ENCODE assay signal across 25 cellular contexts in the genomic region with DNA sequence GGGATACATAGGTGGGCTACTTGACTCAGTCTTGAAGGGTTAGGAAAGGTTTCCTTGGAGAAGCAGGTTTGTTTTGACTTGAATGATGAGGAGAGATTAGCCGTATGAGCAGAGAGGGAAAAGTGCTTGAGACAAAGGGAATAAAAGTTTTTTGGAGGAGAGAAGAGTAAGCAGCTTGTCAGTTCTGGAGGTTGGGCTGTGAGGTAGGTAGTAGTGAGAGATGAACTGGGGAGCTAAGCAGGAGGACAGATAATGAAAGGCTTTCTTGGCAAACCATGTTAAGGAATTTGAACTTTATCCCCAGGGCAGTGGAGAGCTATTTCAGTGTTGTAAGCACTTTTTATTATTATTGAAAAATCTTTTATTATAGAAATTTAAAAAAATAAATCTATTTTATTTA. TPM values are rescaled to one million over a fixed set of nuclear protein-coding genes. Genes with fewer than 3 reads are reported as not detected.
DNase-seq lines count a peak whose midpoint lies in the region; ATAC-seq and TF ChIP-seq lines count a peak whose summit lies in the region.
"Had no signal": no experiment of that assay in that cellular context is flagged by ENCODE, and none has a peak within 500 bp of the region (broad histone marks: within the 10 kb centered on the region; RNA-seq: fewer than 3 reads in every experiment).

No MANE protein-coding gene starts in this region.

- H3K4me3 ChIP-seq in PC-9 (peak overlapping the region; percentile 80), esophagus squamous epithelium (peak overlapping the region in 1 of 4 donors; percentile 27), gastrocnemius medialis (peak overlapping the region; percentile 79 to 99 (median 94)), dorsolateral prefrontal cortex (no peak overlapping the region)
- H3K4me3 ChIP-seq: HAP-1 had no signal

- CTCF ChIA-PET in PC-9 (lab: Charles Lee): no interaction called here

- H3K27ac ChIP-seq in PC-9: peak overlapping the region; percentile 53
- H3K27ac ChIP-seq in esophagus squamous epithelium: peak overlapping the region in 3 of 4 donors; percentile 19 to 91 (median 29)
- peak overlapping the region; percentile 94 to 99 (median 99) for H3K27ac ChIP-seq in gastrocnemius medialis
- peak overlapping the region in 2 of 59 donors; percentile 1 to 26 for H3K27ac ChIP-seq in dorsolateral prefrontal cortex
- H3K27ac ChIP-seq: C4-2B had no signal

- DNase-seq in Caki2 (ENCODE audit: low read depth): peak; percentile 22
- DNase-seq in PC-9: no peak
- DNase-seq in esophagus squamous epithelium (lab: John Stamatoyannopoulos, UW): no peak
- no peak for DNase-seq in gastrocnemius medialis
- no peak for DNase-seq in activated CD4-positive, alpha-beta T cell treated with anti-CD3 and anti-CD28 coated beads for 4 hours
- DNase-seq in activated gamma-delta T cell (lab: John Stamatoyannopoulos, UW): no peak
- DNase-seq in dorsolateral prefrontal cortex: no peak
- DNase-seq: activated CD4-positive, alpha-beta T cell treated with anti-CD3 and anti-CD28 coated beads for 1 hour; activated naive CD4-positive, alpha-beta T cell treated with anti-CD3 and anti-CD28 coated beads, Interleukin-2, amount 10 ng/mL, durations not matched to agents 7 days and 5 days; activated T-cell treated with anti-CD3 and anti-CD28 coated beads, Interleukin-2, amount 50 U/mL, for 48 hours; anterior cingulate cortex; DMS 273 treated with DMSO at 0.1 percent for 48 hours; effector CD4-positive, alpha-beta T cell; KG1; kidney glomerular epithelial cell; mesenchymal stem cell; MV-4-11; naive thymus-derived CD4-positive, alpha-beta T cell; NCI-H187; NCI-H526; stimulated activated CD8-positive, alpha-beta memory T cell treated with anti-CD3 and anti-CD28 coated beads, Interleukin-4, amount 100 ng/mL, for 48 hours had no signal

- peak overlapping the region; percentile 97 for H3K4me2 ChIP-seq in PC-9

- H3K79me2 ChIP-seq in PC-9 (ENCODE audit: low read depth): peaks cover 85% of the 10 kb centered on the region

- H3K27me3 ChIP-seq in PC-9 (ENCODE audit: insufficient read depth, low read depth): no peaks in the 10 kb centered on the region
- H3K27me3 ChIP-seq in esophagus squamous epithelium: no peaks in the 10 kb centered on the region
- H3K27me3 ChIP-seq in gastrocnemius medialis: no peaks in the 10 kb centered on the region
- no peaks in the 10 kb centered on the region for H3K27me3 ChIP-seq in dorsolateral prefrontal cortex

- intact Hi-C loops in PC-9 (cut with micrococcal nuclease; ENCODE audit: unreplicated experiment): loop anchor here (5.0 kb wide), 3 partner anchors 42 to 147 kb away; no protein-coding TSS in a partner anchor
- intact Hi-C loops in esophagus squamous epithelium (cut with DNase I): no loop called here
- intact Hi-C loops in gastrocnemius medialis (cut with DNase I; ENCODE audit: low total_unique reads): no loop called here
- intact Hi-C loops in dorsolateral prefrontal cortex (cut with DNase I): loop anchor here in 1 of 2 donors (10.0 kb wide), 1 partner anchor 144 kb away; no protein-coding TSS in a partner anchor

- H3F3A ChIP-seq in PC-9 (ENCODE audit: insufficient read depth, low read depth): peaks cover 28% of the 10 kb centered on the region; the same call in 1 of the 2 replicates

- H3K36me3 ChIP-seq in PC-9 (ENCODE audit: low read depth): peaks cover 9% of the 10 kb centered on the region
- H3K36me3 ChIP-seq in esophagus squamous epithelium: no peaks in the 10 kb centered on the region
- H3K36me3 ChIP-seq in gastrocnemius medialis: no peaks in the 10 kb centered on the region
- H3K36me3 ChIP-seq: HAP-1 had no signal

- in situ Hi-C loops in Caki2 (cut with HindIII; ENCODE audit: low pct_unique_long_range_greater_than_20kb, low sequenced_read_pairs) (no loop called here), gastrocnemius medialis (cut with MboI; ENCODE audit: low sequenced_read_pairs in 4 of 4) (loop anchor here in 1 of 4 donors (10.0 kb wide), 1 partner anchor 154 kb away; no protein-coding TSS in a partner anchor)

- TF ChIP-seq POLR2A in esophagus squamous epithelium (IDR thresholded peaks at IDR 0.05) (no peak), gastrocnemius medialis (IDR thresholded peaks at IDR 0.05) (no peak)

- peaks cover 68% of the 10 kb centered on the region for H3K4me1 ChIP-seq in PC-9 (replicated peaks; ENCODE audit: insufficient read depth)
- H3K4me1 ChIP-seq in esophagus squamous epithelium: peaks cover 6 to 80% (median 26%) of the 10 kb centered on the region in 3 donors
- H3K4me1 ChIP-seq in gastrocnemius medialis: peaks cover 53 to 75% of the 10 kb centered on the region in 2 donors

- 57 to 73% methylated on average over 1 of the region's 1 CpG for WGBS in esophagus squamous epithelium, 2 donors

- no peak for ATAC-seq in gastrocnemius medialis
- ATAC-seq in GM19452 (IDR thresholded peaks at IDR 0.05; ENCODE audit: unreplicated experiment): no peak
- ATAC-seq: esophagus mucosa; naive thymus-derived CD4-positive, alpha-beta T cell had no signal

- H3K9me2 ChIP-seq in PC-9 (ENCODE audit: insufficient read depth): no peaks in the 10 kb centered on the region

- POLR2A ChIA-PET in PC-9 (lab: Charles Lee; ENCODE audit: unreplicated experiment): interaction anchor here (0.6 kb wide), 1 partner anchor 149 kb away, joined by 3 read pairs; no protein-coding TSS in a partner anchor

- H2AFZ ChIP-seq in PC-9: no peak overlapping the region

- BruUV-seq in PC-9 (replicated peaks; lab: Mats Ljungman, UMichigan): no TSS peak

- H4K20me1 ChIP-seq in PC-9 (ENCODE audit: insufficient read depth): no peaks in the 10 kb centered on the region

- H3K9me3 ChIP-seq in PC-9 (ENCODE audit: insufficient read depth, low read depth) (peaks cover 4% of the 10 kb centered on the region; the same call in 1 of the 2 replicates), esophagus squamous epithelium (no peaks in the 10 kb centered on the region), gastrocnemius medialis (no peaks in the 10 kb centered on the region)
- H3K9me3 ChIP-seq: HAP-1 had no signal

- no peak for TF ChIP-seq CTCF in PC-9 (conservative IDR thresholded peaks at IDR 0.05)
- TF ChIP-seq CTCF in esophagus squamous epithelium (IDR thresholded peaks at IDR 0.05): no peak
- no peak for TF ChIP-seq CTCF in gastrocnemius medialis (IDR thresholded peaks at IDR 0.05 in 4 of 5, conservative IDR thresholded peaks at IDR 0.05 in 1 of 5)
- no peak for TF ChIP-seq CTCF in dorsolateral prefrontal cortex (IDR thresholded peaks at IDR 0.05 in 54 of 56, conservative IDR thresholded peaks at IDR 0.05 in 2 of 56; ENCODE audit: low read depth in 1 of 56, partially characterized antibody in 56 of 56)

RNA-seq across cellular contexts. Expression of gene OSBPL9, which starts 3.6 kb away (rescaled TPM):
- 75.0 and 76.5 TPM in 2 replicates for total RNA-seq in Caki2 (2014; rRNA removed; shearing (Covaris generic); ENCODE audit: low replicate concordance)
- total RNA-seq in PC-9 (2021) (149 and 188 TPM in 2 replicates), esophagus squamous epithelium (10 to 100 TPM; 13.9 to 71.9 (median 37.4) TPM), gastrocnemius medialis (100 to 1,000 TPM in 3 of 4 donors, 10 to 100 TPM in 1; 65.8 to 206 (median 136) TPM), dorsolateral prefrontal cortex (100 to 1,000 TPM in 1 of 120 experiments, 10 to 100 TPM in 119; 37.0 to 103 (median 54.2) TPM)

Comparison
In these comparisons a context has a peak if more than half of its experiments do, and no peak if none do; other contexts are left out.
1. H3K4me3 ChIP-seq: peak in PC-9 (single experiment) and gastrocnemius medialis (4 of 4); none in dorsolateral prefrontal cortex (0 of 59).